Comparison of ENCODE assay signal across 37 cellular contexts in genomic region chr4:7733201-7733600, GRCh38.
"Had no signal": no experiment of that assay in that cellular context is flagged by ENCODE, and none has a peak within 500 bp of the region (broad histone marks: within the 10 kb centered on the region; RNA-seq: fewer than 3 reads in every experiment).

No MANE protein-coding gene starts in this region.

- DNase-seq: activated B cell treated with CpG ODN at 0.5 μM for 24 hours; activated CD4-positive, alpha-beta memory T cell treated with anti-CD3 and anti-CD28 coated beads for 36 hours; activated CD4-positive, alpha-beta T cell treated with anti-CD3 and anti-CD28 coated beads for 4 hours; activated CD4-positive, alpha-beta T cell treated with anti-CD3 and anti-CD28 coated beads, Interleukin-2, amount 10 ng/mL, durations not matched to agents 24 days and 14 days; activated CD4-positive, alpha-beta T cell treated with anti-CD3 and anti-CD28 coated beads, Interleukin-2, amount 50 U/mL, for 1 hour; activated CD4-positive, alpha-beta T cell treated with anti-CD3 and anti-CD28 coated beads, Interleukin-2, amount 50 U/mL, for 4 hours; activated CD4-positive, CD25-positive, alpha-beta regulatory T cell treated with anti-CD3 and anti-CD28 coated beads, Interleukin-2, amount 50 U/mL, for 72 hours; activated CD8-positive, alpha-beta memory T cell treated with anti-CD3 and anti-CD28 coated beads, Interleukin-2, amount 50 U/mL, for 4 hours; activated CD8-positive, alpha-beta T cell treated with anti-CD3 and anti-CD28 coated beads for 36 hours; activated effector memory CD4-positive, alpha-beta T cell treated with anti-CD3 and anti-CD28 coated beads, Interleukin-2, amount 50 U/mL, for 16 hours; activated gamma-delta T cell treated with Interleukin-2 at 50 U/mL for 16 hours; activated naive CD4-positive, alpha-beta T cell; activated naive CD4-positive, alpha-beta T cell treated with anti-CD3 and anti-CD28 coated beads for 36 hours; activated naive CD4-positive, alpha-beta T cell treated with anti-CD3 and anti-CD28 coated beads, Interleukin-2, amount 50 U/mL, for 16 hours; activated naive CD8-positive, alpha-beta T cell treated with anti-CD3 and anti-CD28 coated beads for 36 hours; activated T-cell treated with anti-CD3 and anti-CD28 coated beads for 4 hours; activated T-cell treated with anti-CD3 and anti-CD28 coated beads, Interleukin-2, amount 50 U/mL, for 1 hour; activated T-cell treated with anti-CD3 and anti-CD28 coated beads, Interleukin-2, amount 50 U/mL, for 4 hours; activated T-cell treated with anti-CD3 and anti-CD28 coated beads, Interleukin-2, amount 50 U/mL, for 72 hours; adrenal gland; amniotic stem cell; aorta; body of pancreas; brain microvascular endothelial cell; caudate nucleus; cerebellar nuclear complex; T-helper 1 cell; T-helper 2 cell; T-helper 9 cell had no signal

- H3K4me3 ChIP-seq: adrenal gland, body of pancreas, breast epithelium had no signal

- H3K27ac Mint-ChIP-seq: activated B cell treated with CpG ODN at 0.5 μM for 24 hours; activated CD4-positive, alpha-beta memory T cell treated with anti-CD3 and anti-CD28 coated beads for 36 hours; activated CD4-positive, alpha-beta T cell treated with anti-CD3 and anti-CD28 coated beads, Interleukin-2, amount 10 ng/mL, durations not matched to agents 24 days and 14 days; activated CD8-positive, alpha-beta T cell treated with anti-CD3 and anti-CD28 coated beads for 36 hours; activated naive CD4-positive, alpha-beta T cell treated with anti-CD3 and anti-CD28 coated beads for 36 hours; activated naive CD4-positive, alpha-beta T cell treated with anti-CD3 and anti-CD28 coated beads, Interleukin-2, amount 50 U/mL, for 72 hours; activated naive CD8-positive, alpha-beta T cell treated with anti-CD3 and anti-CD28 coated beads for 36 hours; activated T-cell treated with anti-CD3 and anti-CD28 coated beads, Interleukin-2, amount 50 U/mL, for 72 hours; activated T-helper 1 cell treated with anti-CD3 and anti-CD28 coated beads, Interleukin-12 subunit alpha, Interleukin-12 subunit beta, Interleukin-2, Interleukin-4 antibody, amounts not matched to agents 30 ng/mL and 10 ng/mL and 1 ng/mL, durations not matched to agents 14 hours and 24 hours and 36 hours; activated T-helper 17 cell treated with anti-CD3 and anti-CD28 coated beads, Interleukin-2, amount 50 U/mL, for 72 hours; T-helper 1 cell treated with Interleukin-12 subunit alpha and Interleukin-12 subunit beta and Interleukin-4 antibody, amounts not matched to agents 30 μg/mL and 1 μg/mL, for 36 hours; T-helper 2 cell treated with Interferon-gamma antibody and Interleukin-4, amounts not matched to agents 5 μg/mL and 100 μg/mL, for 36 hours had no signal

- H3K4me1 ChIP-seq: adrenal gland, body of pancreas, breast epithelium had no signal

- H3K4me1 Mint-ChIP-seq: activated B cell treated with CpG ODN at 0.5 μM for 24 hours; activated CD4-positive, alpha-beta T cell treated with anti-CD3 and anti-CD28 coated beads, Interleukin-2, amount 10 ng/mL, durations not matched to agents 24 days and 14 days; activated naive CD8-positive, alpha-beta T cell treated with anti-CD3 and anti-CD28 coated beads for 36 hours; activated T-helper 17 cell treated with anti-CD3 and anti-CD28 coated beads, Interleukin-2, amount 50 U/mL, for 72 hours; central memory CD8-positive, alpha-beta T cell had no signal

- ATAC-seq: activated CD8-positive, alpha-beta T cell treated with anti-CD3 and anti-CD28 coated beads for 36 hours; activated naive CD4-positive, alpha-beta T cell treated with anti-CD3 and anti-CD28 coated beads, Interleukin-2, amount 50 U/mL, for 72 hours; activated T-cell treated with anti-CD3 and anti-CD28 coated beads, Interleukin-2, amount 50 U/mL, for 4 hours; activated T-cell treated with anti-CD3 and anti-CD28 coated beads, Interleukin-2, amount 50 U/mL, for 72 hours; activated T-helper 17 cell treated with anti-CD3 and anti-CD28 coated beads, Interleukin-2, amount 50 U/mL, for 72 hours; body of pancreas had no signal

- H3K36me3 ChIP-seq: adrenal gland, brain microvascular endothelial cell, breast epithelium had no signal

- H3K9me3 ChIP-seq: adrenal gland, body of pancreas had no signal

- H3K27me3 ChIP-seq: adrenal gland, body of pancreas, breast epithelium had no signal

- H3K36me3 Mint-ChIP-seq: activated CD4-positive, alpha-beta memory T cell treated with anti-CD3 and anti-CD28 coated beads for 36 hours; activated naive CD4-positive, alpha-beta T cell treated with anti-CD3 and anti-CD28 coated beads, Interleukin-2, amount 50 U/mL, for 72 hours; activated naive CD8-positive, alpha-beta T cell treated with anti-CD3 and anti-CD28 coated beads for 36 hours had no signal

- H3K27ac ChIP-seq: adrenal gland, body of pancreas, brain microvascular endothelial cell, breast epithelium, VCaP had no signal

- H3K9me3 Mint-ChIP-seq: activated B cell treated with CpG ODN at 0.5 μM for 24 hours; activated CD4-positive, alpha-beta memory T cell treated with anti-CD3 and anti-CD28 coated beads for 36 hours; activated CD4-positive, alpha-beta T cell treated with anti-CD3 and anti-CD28 coated beads, Interleukin-2, amount 10 ng/mL, durations not matched to agents 24 days and 14 days; activated CD8-positive, alpha-beta T cell treated with anti-CD3 and anti-CD28 coated beads for 36 hours; activated naive CD4-positive, alpha-beta T cell treated with anti-CD3 and anti-CD28 coated beads for 36 hours; activated naive CD4-positive, alpha-beta T cell treated with anti-CD3 and anti-CD28 coated beads, Interleukin-2, amount 50 U/mL, for 72 hours; activated naive CD8-positive, alpha-beta T cell treated with anti-CD3 and anti-CD28 coated beads for 36 hours; activated T-cell treated with anti-CD3 and anti-CD28 coated beads, Interleukin-2, amount 50 U/mL, for 4 hours; activated T-cell treated with anti-CD3 and anti-CD28 coated beads, Interleukin-2, amount 50 U/mL, for 72 hours; activated T-helper 1 cell treated with anti-CD3 and anti-CD28 coated beads, Interleukin-12 subunit alpha, Interleukin-12 subunit beta, Interleukin-2, Interleukin-4 antibody, amounts not matched to agents 30 ng/mL and 10 ng/mL and 1 ng/mL, durations not matched to agents 14 hours and 24 hours and 36 hours; activated T-helper 17 cell treated with anti-CD3 and anti-CD28 coated beads, Interleukin-2, amount 50 U/mL, for 72 hours; central memory CD8-positive, alpha-beta T cell; T-helper 1 cell treated with Interleukin-12 subunit alpha and Interleukin-12 subunit beta and Interleukin-4 antibody, amounts not matched to agents 30 μg/mL and 1 μg/mL, for 36 hours; T-helper 2 cell treated with Interferon-gamma antibody and Interleukin-4, amounts not matched to agents 5 μg/mL and 100 μg/mL, for 36 hours had no signal

- H3K27me3 Mint-ChIP-seq: activated B cell treated with CpG ODN at 0.5 μM for 24 hours; activated CD4-positive, alpha-beta memory T cell treated with anti-CD3 and anti-CD28 coated beads for 36 hours; activated CD4-positive, alpha-beta T cell treated with anti-CD3 and anti-CD28 coated beads, Interleukin-2, amount 10 ng/mL, durations not matched to agents 24 days and 14 days; activated CD8-positive, alpha-beta T cell treated with anti-CD3 and anti-CD28 coated beads for 36 hours; activated naive CD8-positive, alpha-beta T cell treated with anti-CD3 and anti-CD28 coated beads for 36 hours; activated T-helper 17 cell treated with anti-CD3 and anti-CD28 coated beads, Interleukin-2, amount 50 U/mL, for 72 hours had no signal

- H3K4me3 Mint-ChIP-seq: activated B cell treated with CpG ODN at 0.5 μM for 24 hours; activated CD4-positive, alpha-beta memory T cell treated with anti-CD3 and anti-CD28 coated beads for 36 hours; activated CD4-positive, alpha-beta T cell treated with anti-CD3 and anti-CD28 coated beads, Interleukin-2, amount 10 ng/mL, durations not matched to agents 24 days and 14 days; activated CD8-positive, alpha-beta T cell treated with anti-CD3 and anti-CD28 coated beads for 36 hours; activated naive CD4-positive, alpha-beta T cell treated with anti-CD3 and anti-CD28 coated beads for 36 hours; activated naive CD8-positive, alpha-beta T cell treated with anti-CD3 and anti-CD28 coated beads for 36 hours; activated T-cell treated with anti-CD3 and anti-CD28 coated beads, Interleukin-2, amount 50 U/mL, for 4 hours; activated T-cell treated with anti-CD3 and anti-CD28 coated beads, Interleukin-2, amount 50 U/mL, for 72 hours; activated T-helper 1 cell treated with anti-CD3 and anti-CD28 coated beads, Interleukin-12 subunit alpha, Interleukin-12 subunit beta, Interleukin-2, Interleukin-4 antibody, amounts not matched to agents 30 ng/mL and 10 ng/mL and 1 ng/mL, durations not matched to agents 14 hours and 24 hours and 36 hours; activated T-helper 17 cell treated with anti-CD3 and anti-CD28 coated beads, Interleukin-2, amount 50 U/mL, for 72 hours; central memory CD8-positive, alpha-beta T cell; T-helper 1 cell treated with Interleukin-12 subunit alpha and Interleukin-12 subunit beta and Interleukin-4 antibody, amounts not matched to agents 30 μg/mL and 1 μg/mL, for 36 hours; T-helper 2 cell treated with Interferon-gamma antibody and Interleukin-4, amounts not matched to agents 5 μg/mL and 100 μg/mL, for 36 hours had no signal
